In the genomic region with DNA sequence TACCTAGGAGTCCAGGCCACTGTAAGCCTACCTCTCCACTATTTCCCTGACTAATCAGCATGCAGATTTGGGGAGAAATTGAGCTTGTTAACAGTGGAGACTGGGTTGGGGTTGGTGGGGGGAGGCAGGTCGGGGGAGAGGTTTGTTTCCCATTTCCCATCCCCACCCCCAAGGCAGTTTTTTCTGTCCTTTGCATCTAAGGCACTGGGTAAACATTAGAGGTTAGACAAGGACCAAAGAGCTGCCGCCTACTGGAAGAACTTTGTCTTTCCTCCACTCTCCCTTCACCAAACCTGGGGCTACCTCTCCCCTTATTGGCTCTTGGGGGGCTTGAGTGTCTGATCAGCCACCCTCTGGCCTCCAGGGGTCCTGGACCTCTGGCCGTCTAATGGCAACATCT, we compare ENCODE assay signal across 8 cellular contexts. TPM values are rescaled to one million over a fixed set of nuclear protein-coding genes. Genes with fewer than 3 reads are reported as not detected.
DNase-seq lines count a peak whose midpoint lies in the region; ATAC-seq and TF ChIP-seq lines count a peak whose summit lies in the region.

No MANE protein-coding gene starts in this region.

- no peaks in the 10 kb centered on the region for H3K27me3 Mint-ChIP-seq in T-helper 2 cell treated with Interferon-gamma antibody and Interleukin-4, amounts not matched to agents 5 μg/mL and 100 μg/mL, for 36 hours (ENCODE audit: low read depth)

- DNase-seq in GM20000 (ENCODE audit: low spot score) (peak; percentile 81), fibroblast of the aortic adventitia (ENCODE audit: low read depth) (no peak), NCI-H1436 (lab: John Stamatoyannopoulos, UW) (no peak), NCI-H1105 treated with DMSO at 0.1 percent for 48 hours (lab: John Stamatoyannopoulos, UW) (no peak)
- no peak for DNase-seq in T-helper 2 cell treated with Interferon-gamma antibody and Interleukin-4, amounts not matched to agents 5 μg/mL and 100 μg/mL, for 36 hours (ENCODE audit: low spot score)

- H3K36me3 ChIP-seq in ACC112 (ENCODE audit: insufficient read depth, low read length): no peaks in the 10 kb centered on the region

- H3K27me3 ChIP-seq in ACC112 (ENCODE audit: insufficient read depth, low read length): no peaks in the 10 kb centered on the region

- TF ChIP-seq CTCF in GM20000 (IDR thresholded peaks at IDR 0.05; ENCODE audit: extremely low read depth, missing control alignments) (peak; percentile 46), fibroblast of the aortic adventitia (IDR thresholded peaks at IDR 0.05; ENCODE audit: insufficient read depth, low read length) (peak; percentile 7)

- H3K27ac Mint-ChIP-seq in T-helper 2 cell treated with Interferon-gamma antibody and Interleukin-4, amounts not matched to agents 5 μg/mL and 100 μg/mL, for 36 hours: peak overlapping the region; percentile 94

- H3K79me2 ChIP-seq in ACC112 (ENCODE audit: control insufficient read depth, insufficient read depth, low read length, unreplicated experiment): peaks cover 4% of the 10 kb centered on the region

- H3K9me3 Mint-ChIP-seq in T-helper 2 cell treated with Interferon-gamma antibody and Interleukin-4, amounts not matched to agents 5 μg/mL and 100 μg/mL, for 36 hours: no peaks in the 10 kb centered on the region

- H3K4me3 ChIP-seq in ACC112 (ENCODE audit: low read depth, low read length): peak overlapping the region; percentile 79
- H3K4me3 ChIP-seq in fibroblast of the aortic adventitia (ENCODE audit: low read depth, low read length): peak overlapping the region; percentile 59

- H3K4me1 Mint-ChIP-seq in T-helper 2 cell treated with Interferon-gamma antibody and Interleukin-4, amounts not matched to agents 5 μg/mL and 100 μg/mL, for 36 hours (ENCODE audit: low read depth): peaks cover 68% of the 10 kb centered on the region

- no peak overlapping the region for H3K27ac ChIP-seq in ACC112 (ENCODE audit: low read depth, low read length)

- H3K36me3 Mint-ChIP-seq in T-helper 2 cell treated with Interferon-gamma antibody and Interleukin-4, amounts not matched to agents 5 μg/mL and 100 μg/mL, for 36 hours (ENCODE audit: low read depth): peaks cover 17% of the 10 kb centered on the region

- H2AFZ ChIP-seq in ACC112 (ENCODE audit: low read length, unreplicated experiment): no peak overlapping the region

- H3K4me1 ChIP-seq in ACC112 (ENCODE audit: control insufficient read depth, insufficient read depth, low read length, unreplicated experiment): peaks cover 24% of the 10 kb centered on the region

- ATAC-seq in HG02678 (IDR thresholded peaks at IDR 0.05; ENCODE audit: unreplicated experiment) (no peak), GM21360 (IDR thresholded peaks at IDR 0.05; ENCODE audit: unreplicated experiment) (no peak)

- peak overlapping the region; percentile 81 for H3K4me3 Mint-ChIP-seq in T-helper 2 cell treated with Interferon-gamma antibody and Interleukin-4, amounts not matched to agents 5 μg/mL and 100 μg/mL, for 36 hours

RNA-seq across cellular contexts. Expression of a gene that starts 1.0 kb away (rescaled TPM):
- 1.2 and 39.9 TPM in 2 replicates for total RNA-seq in fibroblast of the aortic adventitia (ENCODE audit: low replicate concordance)

RNA-seq across cellular contexts. Expression of a gene that starts 22.4 kb away (rescaled TPM):
- total RNA-seq in fibroblast of the aortic adventitia (ENCODE audit: low replicate concordance): 0.72 and 1.1 TPM in 2 replicates

RNA-seq across cellular contexts. Expression of a gene that starts 25.1 kb away (rescaled TPM):
- 18.6 and 25.0 TPM in 2 replicates for total RNA-seq in fibroblast of the aortic adventitia (ENCODE audit: low replicate concordance)

RNA-seq across cellular contexts. Expression of a gene that starts 47.3 kb away (rescaled TPM):
- 12.5 and 29.9 TPM in 2 replicates for total RNA-seq in fibroblast of the aortic adventitia (ENCODE audit: low replicate concordance)
